In the genomic region with DNA sequence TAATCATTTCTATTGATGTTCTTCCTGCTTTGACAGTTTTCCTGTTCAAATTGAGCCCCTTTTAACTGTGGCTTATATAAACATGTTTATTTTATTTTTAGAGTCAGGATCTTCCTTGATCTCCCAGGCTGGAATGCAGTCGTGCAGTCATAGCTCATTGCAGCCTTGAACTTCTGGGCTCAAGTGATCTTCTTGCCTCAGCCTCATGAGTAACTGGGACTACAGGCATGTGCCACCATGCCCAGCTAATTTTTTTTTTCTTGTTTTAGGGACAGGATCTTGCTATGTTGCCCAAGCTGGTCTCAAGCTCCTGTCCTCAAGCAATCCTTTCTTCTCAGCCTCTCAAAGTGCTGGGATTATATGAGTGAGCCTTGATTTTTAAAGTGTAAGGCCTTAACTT, we compare ENCODE assay signal across 1 cellular context.
A peak's percentile ranks its signal among the peaks of the same experiment; 100 is the strongest.
TF ChIP-seq lines count a peak whose summit lies in the region.

No MANE protein-coding gene starts in this region.

TF ChIP-seq in IMR-90, 13 proteins besides CTCF, POLR2A, EP300 and RAD21:
- no peak for TF ChIP-seq USF2 (IDR thresholded peaks at IDR 0.05; ENCODE audit: low read depth, low read length)
- no peak for TF ChIP-seq MAFK (IDR thresholded peaks at IDR 0.05; ENCODE audit: low read depth, low read length)
- TF ChIP-seq FOS (IDR thresholded peaks at IDR 0.05; ENCODE audit: low read depth, low read length): no peak
- TF ChIP-seq CEBPB (IDR thresholded peaks at IDR 0.05; ENCODE audit: low read depth, low read length): no peak
- TF ChIP-seq BHLHE40 (IDR thresholded peaks at IDR 0.05; ENCODE audit: low read depth, low read length): 0 out of 2 replicates have a peak, but pooled peaks have one; percentile 48
